In the genomic region with DNA sequence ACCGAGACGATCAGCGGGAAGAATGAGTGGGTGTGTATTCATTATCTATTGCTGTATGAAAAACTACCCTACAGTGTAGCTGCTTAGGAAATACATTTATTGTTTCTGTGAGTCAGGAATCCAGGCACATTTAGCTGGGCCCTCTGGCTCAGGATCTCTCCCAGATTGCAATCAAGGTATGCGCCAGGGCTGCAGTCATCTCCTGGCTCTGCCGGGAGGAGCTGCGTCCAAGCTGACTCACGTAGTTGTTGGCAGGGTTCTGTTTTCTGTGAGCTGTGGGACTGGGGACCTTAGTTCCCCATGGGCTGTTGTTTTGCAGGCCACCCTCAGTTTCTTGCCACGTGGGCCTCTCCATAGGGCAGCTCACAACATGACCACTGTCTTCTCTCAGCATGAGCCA, we compare ENCODE assay signal across 1 cellular context.
TF ChIP-seq lines count a peak whose summit lies in the region.

No MANE protein-coding gene starts in this region.

TF ChIP-seq in SK-N-SH, 30 proteins besides CTCF, POLR2A, EP300 and RAD21 (continued from another document):
- TF ChIP-seq, protein P1, sequence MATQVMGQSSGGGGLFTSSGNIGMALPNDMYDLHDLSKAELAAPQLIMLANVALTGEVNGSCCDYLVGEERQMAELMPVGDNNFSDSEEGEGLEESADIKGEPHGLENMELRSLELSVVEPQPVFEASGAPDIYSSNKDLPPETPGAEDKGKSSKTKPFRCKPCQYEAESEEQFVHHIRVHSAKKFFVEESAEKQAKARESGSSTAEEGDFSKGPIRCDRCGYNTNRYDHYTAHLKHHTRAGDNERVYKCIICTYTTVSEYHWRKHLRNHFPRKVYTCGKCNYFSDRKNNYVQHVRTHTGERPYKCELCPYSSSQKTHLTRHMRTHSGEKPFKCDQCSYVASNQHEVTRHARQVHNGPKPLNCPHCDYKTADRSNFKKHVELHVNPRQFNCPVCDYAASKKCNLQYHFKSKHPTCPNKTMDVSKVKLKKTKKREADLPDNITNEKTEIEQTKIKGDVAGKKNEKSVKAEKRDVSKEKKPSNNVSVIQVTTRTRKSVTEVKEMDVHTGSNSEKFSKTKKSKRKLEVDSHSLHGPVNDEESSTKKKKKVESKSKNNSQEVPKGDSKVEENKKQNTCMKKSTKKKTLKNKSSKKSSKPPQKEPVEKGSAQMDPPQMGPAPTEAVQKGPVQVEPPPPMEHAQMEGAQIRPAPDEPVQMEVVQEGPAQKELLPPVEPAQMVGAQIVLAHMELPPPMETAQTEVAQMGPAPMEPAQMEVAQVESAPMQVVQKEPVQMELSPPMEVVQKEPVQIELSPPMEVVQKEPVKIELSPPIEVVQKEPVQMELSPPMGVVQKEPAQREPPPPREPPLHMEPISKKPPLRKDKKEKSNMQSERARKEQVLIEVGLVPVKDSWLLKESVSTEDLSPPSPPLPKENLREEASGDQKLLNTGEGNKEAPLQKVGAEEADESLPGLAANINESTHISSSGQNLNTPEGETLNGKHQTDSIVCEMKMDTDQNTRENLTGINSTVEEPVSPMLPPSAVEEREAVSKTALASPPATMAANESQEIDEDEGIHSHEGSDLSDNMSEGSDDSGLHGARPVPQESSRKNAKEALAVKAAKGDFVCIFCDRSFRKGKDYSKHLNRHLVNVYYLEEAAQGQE (IDR thresholded peaks at IDR 0.05; ENCODE audit: low read depth, low read length) = no peak
- TF ChIP-seq GABPA (IDR thresholded peaks at IDR 0.05; ENCODE audit: low read depth) = no peak
- TF ChIP-seq, protein P2, sequence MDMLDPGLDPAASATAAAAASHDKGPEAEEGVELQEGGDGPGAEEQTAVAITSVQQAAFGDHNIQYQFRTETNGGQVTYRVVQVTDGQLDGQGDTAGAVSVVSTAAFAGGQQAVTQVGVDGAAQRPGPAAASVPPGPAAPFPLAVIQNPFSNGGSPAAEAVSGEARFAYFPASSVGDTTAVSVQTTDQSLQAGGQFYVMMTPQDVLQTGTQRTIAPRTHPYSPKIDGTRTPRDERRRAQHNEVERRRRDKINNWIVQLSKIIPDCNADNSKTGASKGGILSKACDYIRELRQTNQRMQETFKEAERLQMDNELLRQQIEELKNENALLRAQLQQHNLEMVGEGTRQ (IDR thresholded peaks at IDR 0.05; ENCODE audit: borderline replicate concordance, low read depth, low read length) = no peak
- TF ChIP-seq TCF12 (IDR thresholded peaks at IDR 0.05) = peak; percentile 73; the same call in 1 of the 2 replicates
- no peak for TF ChIP-seq SMC3 (IDR thresholded peaks at IDR 0.05; ENCODE audit: low read depth, low read length)
- TF ChIP-seq EZH2phosphoT487 (IDR thresholded peaks at IDR 0.05; ENCODE audit: borderline replicate concordance, low read depth) = no peak
- TF ChIP-seq, protein P3, sequence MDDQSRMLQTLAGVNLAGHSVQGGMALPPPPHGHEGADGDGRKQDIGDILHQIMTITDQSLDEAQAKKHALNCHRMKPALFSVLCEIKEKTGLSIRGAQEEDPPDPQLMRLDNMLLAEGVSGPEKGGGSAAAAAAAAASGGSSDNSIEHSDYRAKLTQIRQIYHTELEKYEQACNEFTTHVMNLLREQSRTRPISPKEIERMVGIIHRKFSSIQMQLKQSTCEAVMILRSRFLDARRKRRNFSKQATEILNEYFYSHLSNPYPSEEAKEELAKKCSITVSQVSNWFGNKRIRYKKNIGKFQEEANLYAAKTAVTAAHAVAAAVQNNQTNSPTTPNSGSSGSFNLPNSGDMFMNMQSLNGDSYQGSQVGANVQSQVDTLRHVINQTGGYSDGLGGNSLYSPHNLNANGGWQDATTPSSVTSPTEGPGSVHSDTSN (IDR thresholded peaks at IDR 0.05) = peak; percentile 13; the same call in 1 of the 2 replicates
- 0 out of 2 replicates have a peak, but pooled peaks have one; percentile 41 for TF ChIP-seq TEAD4 (IDR thresholded peaks at IDR 0.05; ENCODE audit: borderline replicate concordance, insufficient read depth)
- TF ChIP-seq JUND (IDR thresholded peaks at IDR 0.05) = peak; percentile 60
- TF ChIP-seq FOSL2 (IDR thresholded peaks at IDR 0.05; ENCODE audit: borderline replicate concordance, low read depth) = peak; percentile 66; the same call in 1 of the 2 replicates
- no peak for TF ChIP-seq GATA2 (CRISPR knock-in tag; IDR thresholded peaks at IDR 0.05)
- TF ChIP-seq, protein P4, sequence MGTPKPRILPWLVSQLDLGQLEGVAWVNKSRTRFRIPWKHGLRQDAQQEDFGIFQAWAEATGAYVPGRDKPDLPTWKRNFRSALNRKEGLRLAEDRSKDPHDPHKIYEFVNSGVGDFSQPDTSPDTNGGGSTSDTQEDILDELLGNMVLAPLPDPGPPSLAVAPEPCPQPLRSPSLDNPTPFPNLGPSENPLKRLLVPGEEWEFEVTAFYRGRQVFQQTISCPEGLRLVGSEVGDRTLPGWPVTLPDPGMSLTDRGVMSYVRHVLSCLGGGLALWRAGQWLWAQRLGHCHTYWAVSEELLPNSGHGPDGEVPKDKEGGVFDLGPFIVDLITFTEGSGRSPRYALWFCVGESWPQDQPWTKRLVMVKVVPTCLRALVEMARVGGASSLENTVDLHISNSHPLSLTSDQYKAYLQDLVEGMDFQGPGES (IDR thresholded peaks at IDR 0.05; ENCODE audit: low read depth, low read length) = no peak
- TF ChIP-seq NFIC (IDR thresholded peaks at IDR 0.05; ENCODE audit: borderline replicate concordance) = peak; percentile 83
- no peak for TF ChIP-seq RCOR1 (IDR thresholded peaks at IDR 0.05; ENCODE audit: low read length)
- no peak for TF ChIP-seq TAF1 (IDR thresholded peaks at IDR 0.05; ENCODE audit: borderline replicate concordance, low read depth, low read length)
- TF ChIP-seq, protein P5, sequence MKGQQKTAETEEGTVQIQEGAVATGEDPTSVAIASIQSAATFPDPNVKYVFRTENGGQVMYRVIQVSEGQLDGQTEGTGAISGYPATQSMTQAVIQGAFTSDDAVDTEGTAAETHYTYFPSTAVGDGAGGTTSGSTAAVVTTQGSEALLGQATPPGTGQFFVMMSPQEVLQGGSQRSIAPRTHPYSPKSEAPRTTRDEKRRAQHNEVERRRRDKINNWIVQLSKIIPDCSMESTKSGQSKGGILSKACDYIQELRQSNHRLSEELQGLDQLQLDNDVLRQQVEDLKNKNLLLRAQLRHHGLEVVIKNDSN (IDR thresholded peaks at IDR 0.05; ENCODE audit: borderline replicate concordance, low read depth) = no peak
- TF ChIP-seq, protein P6, sequence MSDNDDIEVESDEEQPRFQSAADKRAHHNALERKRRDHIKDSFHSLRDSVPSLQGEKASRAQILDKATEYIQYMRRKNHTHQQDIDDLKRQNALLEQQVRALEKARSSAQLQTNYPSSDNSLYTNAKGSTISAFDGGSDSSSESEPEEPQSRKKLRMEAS (IDR thresholded peaks at IDR 0.05; ENCODE audit: low read depth) = no peak
- no peak for TF ChIP-seq RFX5 (IDR thresholded peaks at IDR 0.05; ENCODE audit: low read length)
- no peak for TF ChIP-seq FOXM1 (IDR thresholded peaks at IDR 0.05; ENCODE audit: low read depth)
- TF ChIP-seq FOXJ3 (CRISPR knock-in tag; IDR thresholded peaks at IDR 0.05) = no peak
- no peak for TF ChIP-seq YY1 (IDR thresholded peaks at IDR 0.05; ENCODE audit: low read depth)
- no peak for TF ChIP-seq SIN3A (IDR thresholded peaks at IDR 0.05; ENCODE audit: borderline replicate concordance, low read depth, low read length)
- no peak for TF ChIP-seq MXI1 (IDR thresholded peaks at IDR 0.05; ENCODE audit: low read depth, low read length)
- no peak for TF ChIP-seq RXRA (IDR thresholded peaks at IDR 0.05; ENCODE audit: borderline replicate concordance, low read depth)
- no peak for TF ChIP-seq POLR2AphosphoS5 (IDR thresholded peaks at IDR 0.05; ENCODE audit: low read depth, low read length)
- TF ChIP-seq CHD2 (IDR thresholded peaks at IDR 0.05; ENCODE audit: low read length, partially characterized antibody) = no peak
